ENCODE assay signal across 27 cellular contexts in genomic region chr9:116168231-116168630, GRCh38. TPM values are rescaled to one million over a fixed set of nuclear protein-coding genes. Genes with fewer than 3 reads are reported as not detected.
"Had no signal": no experiment of that assay in that cellular context is flagged by ENCODE, and none has a peak within 500 bp of the region (broad histone marks: within the 10 kb centered on the region; RNA-seq: fewer than 3 reads in every experiment).

No MANE protein-coding gene starts in this region.

- H3K36me3 Mint-ChIP-seq: activated naive CD4-positive, alpha-beta T cell treated with anti-CD3 and anti-CD28 coated beads, Interleukin-2, amount 50 U/mL, for 24 hours; mesothelial cell of epicardium; naive B cell; stimulated activated naive B cell treated with anti-CD40 and anti-IgM and Interleukin-4, amounts not matched to agents 10 μg/mL and 1 μg/mL and 100 μg/mL, for 72 hours; WTC11 had no signal

- H3K4me1 ChIP-seq: pancreas, prostate gland, stomach, tibial artery, upper lobe of right lung had no signal

- H3K27ac Mint-ChIP-seq: activated CD4-positive, alpha-beta memory T cell treated with anti-CD3 and anti-CD28 coated beads, Interleukin-2, amount 10 ng/mL, durations not matched to agents 7 days and 5 days; activated CD4-positive, alpha-beta T cell treated with anti-CD3 and anti-CD28 coated beads, Interleukin-2, amount 10 ng/mL, durations not matched to agents 7 days and 5 days; activated naive CD4-positive, alpha-beta T cell treated with anti-CD3 and anti-CD28 coated beads, Interleukin-2, amount 50 U/mL, for 24 hours; activated naive CD8-positive, alpha-beta T cell treated with anti-CD3 and anti-CD28 coated beads, Interleukin-2, amount 50 U/mL, for 24 hours; activated T-helper 2 cell treated with anti-CD3 and anti-CD28 coated beads, Interferon-gamma antibody, Interleukin-2, Interleukin-4, amounts not matched to agents 10 μg/mL and 5 μg/mL and 100 μg/mL, durations not matched to agents 14 hours and 24 hours and 36 hours; mesothelial cell of epicardium; naive B cell; nephron progenitor cell; stimulated activated naive B cell treated with anti-CD40 and anti-IgM and Interleukin-4, amounts not matched to agents 10 μg/mL and 1 μg/mL and 100 μg/mL, for 72 hours; WTC11 had no signal

- H3K9me3 ChIP-seq: neutrophil, pancreas, prostate gland, stomach, tibial artery, upper lobe of right lung had no signal

- H3K9me3 Mint-ChIP-seq: activated CD4-positive, alpha-beta memory T cell treated with anti-CD3 and anti-CD28 coated beads, Interleukin-2, amount 10 ng/mL, durations not matched to agents 7 days and 5 days; activated CD4-positive, alpha-beta T cell treated with anti-CD3 and anti-CD28 coated beads, Interleukin-2, amount 10 ng/mL, durations not matched to agents 7 days and 5 days; activated naive CD4-positive, alpha-beta T cell treated with anti-CD3 and anti-CD28 coated beads, Interleukin-2, amount 50 U/mL, for 24 hours; activated T-cell treated with anti-CD3 and anti-CD28 coated beads, Interleukin-2, amount 50 U/mL, for 4 hours; activated T-helper 2 cell treated with anti-CD3 and anti-CD28 coated beads, Interferon-gamma antibody, Interleukin-2, Interleukin-4, amounts not matched to agents 10 μg/mL and 5 μg/mL and 100 μg/mL, durations not matched to agents 14 hours and 24 hours and 36 hours; central memory CD8-positive, alpha-beta T cell; WTC11 had no signal

- H3K36me3 ChIP-seq: neutrophil, pancreas, prostate gland, stomach, tibial artery, upper lobe of right lung had no signal

- DNase-seq: activated CD4-positive, alpha-beta memory T cell treated with anti-CD3 and anti-CD28 coated beads, Interleukin-2, amount 10 ng/mL, durations not matched to agents 7 days and 5 days; activated CD4-positive, alpha-beta T cell treated with anti-CD3 and anti-CD28 coated beads for 1 hour; activated CD4-positive, alpha-beta T cell treated with anti-CD3 and anti-CD28 coated beads, Interleukin-2, amount 10 ng/mL, durations not matched to agents 7 days and 5 days; activated naive CD8-positive, alpha-beta T cell treated with anti-CD3 and anti-CD28 coated beads, Interleukin-2, amount 50 U/mL, for 24 hours; activated T-cell treated with anti-CD3 and anti-CD28 coated beads, Interleukin-2, amount 50 U/mL, for 4 hours; effector memory CD4-positive, alpha-beta T cell; head of caudate nucleus; hippocampal formation; left cardiac atrium; mammary epithelial cell; naive B cell; nephron progenitor cell; pancreas; stimulated activated CD4-positive, alpha-beta T cell treated with anti-CD3 and anti-CD28 coated beads, Interleukin-15, amount 100 ng/mL, for 24 hours; stimulated activated CD4-positive, alpha-beta T cell treated with anti-CD3 and anti-CD28 coated beads, Interleukin-2, amount 100 ng/mL, for 24 hours; stimulated activated naive B cell treated with anti-CD40 and anti-IgM and Interleukin-4, amounts not matched to agents 10 μg/mL and 1 μg/mL and 100 μg/mL, for 72 hours; stomach; tibial artery; upper lobe of right lung had no signal

- H3K4me3 Mint-ChIP-seq: activated CD4-positive, alpha-beta memory T cell treated with anti-CD3 and anti-CD28 coated beads, Interleukin-2, amount 10 ng/mL, durations not matched to agents 7 days and 5 days; activated CD4-positive, alpha-beta T cell treated with anti-CD3 and anti-CD28 coated beads, Interleukin-2, amount 10 ng/mL, durations not matched to agents 7 days and 5 days; activated naive CD4-positive, alpha-beta T cell treated with anti-CD3 and anti-CD28 coated beads, Interleukin-2, amount 50 U/mL, for 24 hours; activated naive CD8-positive, alpha-beta T cell treated with anti-CD3 and anti-CD28 coated beads, Interleukin-2, amount 50 U/mL, for 24 hours; activated T-cell treated with anti-CD3 and anti-CD28 coated beads, Interleukin-2, amount 50 U/mL, for 4 hours; central memory CD8-positive, alpha-beta T cell; mesothelial cell of epicardium; naive B cell; nephron progenitor cell; stimulated activated naive B cell treated with anti-CD40 and anti-IgM and Interleukin-4, amounts not matched to agents 10 μg/mL and 1 μg/mL and 100 μg/mL, for 72 hours; WTC11 had no signal

- H3K27me3 ChIP-seq: neutrophil, pancreas, stomach, tibial artery, upper lobe of right lung had no signal

- H3K27ac ChIP-seq: neutrophil, pancreas, prostate gland, stomach, tibial artery, upper lobe of right lung had no signal

- H3K4me1 Mint-ChIP-seq: activated CD4-positive, alpha-beta memory T cell treated with anti-CD3 and anti-CD28 coated beads, Interleukin-2, amount 10 ng/mL, durations not matched to agents 7 days and 5 days; activated CD4-positive, alpha-beta T cell treated with anti-CD3 and anti-CD28 coated beads, Interleukin-2, amount 10 ng/mL, durations not matched to agents 7 days and 5 days; activated naive CD4-positive, alpha-beta T cell treated with anti-CD3 and anti-CD28 coated beads, Interleukin-2, amount 50 U/mL, for 24 hours; activated naive CD8-positive, alpha-beta T cell treated with anti-CD3 and anti-CD28 coated beads, Interleukin-2, amount 50 U/mL, for 24 hours; central memory CD8-positive, alpha-beta T cell; naive B cell; nephron progenitor cell; stimulated activated naive B cell treated with anti-CD40 and anti-IgM and Interleukin-4, amounts not matched to agents 10 μg/mL and 1 μg/mL and 100 μg/mL, for 72 hours; WTC11 had no signal

- H3K27me3 Mint-ChIP-seq: activated CD4-positive, alpha-beta memory T cell treated with anti-CD3 and anti-CD28 coated beads, Interleukin-2, amount 10 ng/mL, durations not matched to agents 7 days and 5 days; activated CD4-positive, alpha-beta T cell treated with anti-CD3 and anti-CD28 coated beads, Interleukin-2, amount 10 ng/mL, durations not matched to agents 7 days and 5 days; activated naive CD8-positive, alpha-beta T cell treated with anti-CD3 and anti-CD28 coated beads, Interleukin-2, amount 50 U/mL, for 24 hours; central memory CD8-positive, alpha-beta T cell had no signal

- ATAC-seq: activated naive CD8-positive, alpha-beta T cell treated with anti-CD3 and anti-CD28 coated beads, Interleukin-2, amount 50 U/mL, for 24 hours; activated T-cell treated with anti-CD3 and anti-CD28 coated beads, Interleukin-2, amount 50 U/mL, for 4 hours; left cardiac atrium; stimulated activated naive B cell treated with anti-CD40 and anti-IgM and Interleukin-4, amounts not matched to agents 10 μg/mL and 1 μg/mL and 100 μg/mL, for 72 hours; upper lobe of right lung; WTC11 had no signal

- H3K4me3 ChIP-seq: pancreas, prostate gland, stomach, tibial artery, upper lobe of right lung had no signal

RNA-seq across cellular contexts. Expression of gene PAPPA, which starts 14.6 kb away (rescaled TPM):
- total RNA-seq: activated CD4-positive, alpha-beta memory T cell treated with anti-CD3 and anti-CD28 coated beads, Interleukin-2, amount 10 ng/mL, durations not matched to agents 7 days and 5 days; activated CD4-positive, alpha-beta T cell treated with anti-CD3 and anti-CD28 coated beads, Interleukin-2, amount 10 ng/mL, durations not matched to agents 7 days and 5 days; activated T-helper 2 cell treated with anti-CD3 and anti-CD28 coated beads, Interferon-gamma antibody, Interleukin-2, Interleukin-4, amounts not matched to agents 10 μg/mL and 5 μg/mL and 100 μg/mL, durations not matched to agents 14 hours and 24 hours and 36 hours; T-helper 1 cell treated with Interleukin-12 subunit alpha and Interleukin-12 subunit beta and Interleukin-4 antibody, amounts not matched to agents 30 ng/mL and 1 ng/mL, for 36 hours had no signal
